ENCODE assay signal across 8 cellular contexts in the genomic region with DNA sequence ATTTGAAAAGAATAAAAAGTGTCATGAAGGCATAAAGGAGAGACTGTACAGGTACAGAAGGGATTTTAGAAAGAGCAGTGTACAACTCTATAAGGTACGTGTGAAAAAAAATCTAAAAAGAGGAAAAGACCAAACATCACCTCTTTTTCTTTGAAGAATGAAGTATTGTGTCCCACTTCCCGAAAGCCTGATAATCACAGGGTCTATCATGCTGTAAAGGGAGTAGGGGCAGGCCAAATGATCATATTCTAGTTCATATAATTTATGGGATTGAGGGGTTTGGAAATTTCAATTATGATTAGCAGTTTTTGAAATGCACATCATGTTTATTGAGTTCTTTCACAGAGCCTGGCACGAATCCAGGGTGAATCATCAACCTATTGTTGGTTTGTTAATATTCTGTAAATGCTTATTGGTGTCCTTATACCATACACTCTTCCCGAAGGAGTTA. TPM values are rescaled to one million over a fixed set of nuclear protein-coding genes. Genes with fewer than 3 reads are reported as not detected.
DNase-seq lines count a peak whose midpoint lies in the region; ATAC-seq and TF ChIP-seq lines count a peak whose summit lies in the region.

No MANE protein-coding gene starts in this region.

- H3K27me3 ChIP-seq in A673 (replicated peaks; ENCODE audit: insufficient read depth, low read depth, low read length, poor library complexity): no peaks in the 10 kb centered on the region
- 0 out of 2 replicates have a peak, but pooled peaks cover 3% of the 10 kb centered on the region for H3K27me3 ChIP-seq in OCI-LY3 (ENCODE audit: low read depth, low read length)
- no peaks in the 10 kb centered on the region for H3K27me3 ChIP-seq in thyroid gland

- H3K36me3 ChIP-seq in A673 (ENCODE audit: insufficient read depth, low read length, poor library complexity, severe bottlenecking) (no peaks in the 10 kb centered on the region), OCI-LY3 (replicated peaks; ENCODE audit: low read depth, low read length) (no peaks in the 10 kb centered on the region), thyroid gland (no peaks in the 10 kb centered on the region)

- TSS peak; percentile 89 for BruUV-seq in A673 (replicated peaks; lab: Mats Ljungman, UMichigan)

- H4K20me1 ChIP-seq in OCI-LY3 (ENCODE audit: insufficient read depth, low read length): peaks cover 12% of the 10 kb centered on the region

- POLR2A ChIA-PET in A673 (lab: Charles Lee; ENCODE audit: low non-redundant PET): no interaction called here

- peak overlapping the region; percentile 73 for H3K9ac ChIP-seq in OCI-LY3 (ENCODE audit: low read length)

- H3K4me1 ChIP-seq in A673 (ENCODE audit: insufficient read depth, low read length, poor library complexity, severe bottlenecking) (peaks cover 53% of the 10 kb centered on the region), OCI-LY3 (ENCODE audit: low read length) (peaks cover 36% of the 10 kb centered on the region), thyroid gland (peaks cover 31 to 50% of the 10 kb centered on the region in 2 donors)

- ATAC-seq in HG03342 (IDR thresholded peaks at IDR 0.05; ENCODE audit: unreplicated experiment): no peak

- intact Hi-C loops in A673 (cut with micrococcal nuclease; ENCODE audit: unreplicated experiment) (no loop called here), thyroid gland (cut with DNase I) (no loop called here)

- TF ChIP-seq POLR2A in thyroid gland (IDR thresholded peaks at IDR 0.05): no peak

- peak overlapping the region; percentile 91 for H2AFZ ChIP-seq in OCI-LY3 (ENCODE audit: low read depth, low read length)

- no peaks in the 10 kb centered on the region for H3K9me3 ChIP-seq in A673 (ENCODE audit: low read depth, low read length, poor library complexity, severe bottlenecking)
- no peaks in the 10 kb centered on the region for H3K9me3 ChIP-seq in OCI-LY3 (ENCODE audit: insufficient read depth, low read length)
- no peaks in the 10 kb centered on the region for H3K9me3 ChIP-seq in thyroid gland

- peaks cover 40% of the 10 kb centered on the region for H3K79me2 ChIP-seq in OCI-LY3 (ENCODE audit: low read length)

- TF ChIP-seq CTCF in A673 (conservative IDR thresholded peaks at IDR 0.05; ENCODE audit: low read depth, low read length) (no peak), OCI-LY3 (IDR thresholded peaks at IDR 0.05; ENCODE audit: low read depth, low read length) (no peak), thyroid gland (IDR thresholded peaks at IDR 0.05) (no peak), GM20000 (IDR thresholded peaks at IDR 0.05; ENCODE audit: extremely low read depth, missing control alignments) (no peak)

- peak overlapping the region; percentile 96 for H3K4me3 ChIP-seq in A673 (ENCODE audit: low read depth, low read length, poor library complexity, severe bottlenecking)
- peak overlapping the region; percentile 74 for H3K4me3 ChIP-seq in GM08714 (ENCODE audit: low read length)
- H3K4me3 ChIP-seq in OCI-LY3 (ENCODE audit: low read length): peak overlapping the region; percentile 95
- peak overlapping the region in 2 of 3 donors; percentile 12 to 92 for H3K4me3 ChIP-seq in thyroid gland (replicated peaks in 1 of 3)

- H3K27ac ChIP-seq in A673 (ENCODE audit: low read depth, low read length, poor library complexity, severe bottlenecking) (peak overlapping the region; percentile 96), OCI-LY3 (ENCODE audit: low read length) (peak overlapping the region; percentile 72), thyroid gland (peak overlapping the region; percentile 93 to 97 (median 94))

- DNase-seq in A673 (ENCODE audit: low spot score): peak; percentile 82
- peak; percentile 37 for DNase-seq in cerebellar cortex (ENCODE audit: low spot score)
- DNase-seq in medulla oblongata (ENCODE audit: extremely low spot score): peak; percentile 60
- peak in 1 of 2 donors; percentile 33 for DNase-seq in thyroid gland
- no peak for DNase-seq in GM20000 (ENCODE audit: low spot score)

- peak overlapping the region; percentile 91 for H3K4me2 ChIP-seq in OCI-LY3 (ENCODE audit: low read length)

- CTCF ChIA-PET in A673 (lab: Charles Lee): no interaction called here

- WGBS in thyroid gland, 2 donors: 24 to 29% methylated on average over 4 of the region's 4 CpGs

RNA-seq across cellular contexts. Expression of gene RERE, which starts 0.9 kb away (rescaled TPM):
- total RNA-seq in A673 (2021) (188 and 220 TPM in 2 replicates), thyroid gland (100 to 1,000 TPM; 118 to 244 (median 131) TPM)
